In the genomic region with DNA sequence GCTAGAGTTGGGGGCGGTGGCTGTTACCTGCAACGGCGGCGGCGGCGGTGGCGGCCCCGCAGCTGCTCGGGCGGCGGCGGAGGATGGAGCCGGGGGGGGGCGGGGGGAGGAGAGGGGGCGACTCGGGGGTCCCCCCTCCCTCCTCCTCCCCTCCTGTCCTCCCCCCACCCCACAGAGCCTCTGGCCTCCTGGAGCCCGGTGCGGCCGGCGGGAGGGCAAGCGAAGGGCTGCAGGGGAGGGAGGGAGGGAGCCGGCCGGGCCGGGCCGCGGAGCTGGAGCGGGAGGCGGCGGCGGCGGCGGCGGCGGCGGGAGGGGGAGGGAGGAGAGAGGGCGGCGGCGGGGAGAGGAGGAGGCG, we compare ENCODE assay signal across 8 cellular contexts. TPM values are rescaled to one million over a fixed set of nuclear protein-coding genes. Genes with fewer than 3 reads are reported as not detected.
DNase-seq lines count a peak whose midpoint lies in the region; ATAC-seq and TF ChIP-seq lines count a peak whose summit lies in the region.

A gene (minus strand): TSS at position 231 of the 355 bp plus-strand sequence. CDS start 7,073 bp downstream, outside the sequence.

- peak within 1 kb of the TSS; percentile 60 for H3K4me3 ChIP-seq in MG63
- H3K4me3 ChIP-seq in tibial nerve, result peak within 1 kb of the TSS; percentile 87 to 97 (median 94)

- peak within 1 kb of the TSS; percentile 79 for H3K4me3 Mint-ChIP-seq in dendritic cell treated with granulocyte-macrophage colony-stimulating factor and Interleukin-4, amounts not matched to agents 40 ng/mL and 50 ng/mL, for 4 days

- peak within 1 kb of the TSS; percentile 98 to 100 (median 99) for H3K27ac ChIP-seq in tibial nerve

- TF ChIP-seq POLR2A in tibial nerve (IDR thresholded peaks at IDR 0.05), result no peak

- in situ Hi-C loops in Caki2 (cut with HindIII; ENCODE audit: low pct_unique_long_range_greater_than_20kb, low sequenced_read_pairs), result no loop called here

- no peaks in the 10 kb centered on the region for H3K9me3 Mint-ChIP-seq in dendritic cell treated with granulocyte-macrophage colony-stimulating factor and Interleukin-4, amounts not matched to agents 40 ng/mL and 50 ng/mL, for 4 days

- H3K27me3 ChIP-seq in MG63 (peaks cover 29% of the 10 kb centered on the region), tibial nerve (no peaks in the 10 kb centered on the region)

- H3K27me3 Mint-ChIP-seq in dendritic cell treated with granulocyte-macrophage colony-stimulating factor and Interleukin-4, amounts not matched to agents 40 ng/mL and 50 ng/mL, for 4 days, result peaks cover 26% of the 10 kb centered on the region

- H3K27ac Mint-ChIP-seq in dendritic cell treated with granulocyte-macrophage colony-stimulating factor and Interleukin-4, amounts not matched to agents 40 ng/mL and 50 ng/mL, for 4 days, result peak within 1 kb of the TSS; percentile 76

- H3K4me1 ChIP-seq in tibial nerve, result peaks cover 0 to 37% (median 2%) of the 10 kb centered on the region in 4 donors

- no peaks in the 10 kb centered on the region for H3K9me3 ChIP-seq in MG63
- no peaks in the 10 kb centered on the region for H3K9me3 ChIP-seq in tibial nerve

- TF ChIP-seq CTCF in tibial nerve (IDR thresholded peaks at IDR 0.05), result no peak

- no peaks in the 10 kb centered on the region for H3K36me3 Mint-ChIP-seq in dendritic cell treated with granulocyte-macrophage colony-stimulating factor and Interleukin-4, amounts not matched to agents 40 ng/mL and 50 ng/mL, for 4 days (ENCODE audit: low read depth)

- H3K4me1 Mint-ChIP-seq in dendritic cell treated with granulocyte-macrophage colony-stimulating factor and Interleukin-4, amounts not matched to agents 40 ng/mL and 50 ng/mL, for 4 days (ENCODE audit: low read depth), result peaks cover 15% of the 10 kb centered on the region

- no peak for TF ChIP-seq EP300 in tibial nerve (IDR thresholded peaks at IDR 0.05)

- H3K36me3 ChIP-seq in MG63 (no peaks in the 10 kb centered on the region), tibial nerve (no peaks in the 10 kb centered on the region)

- no peak for ATAC-seq in HG02885 (IDR thresholded peaks at IDR 0.05; ENCODE audit: poor library complexity, unreplicated experiment)
- ATAC-seq in GM18502 (IDR thresholded peaks at IDR 0.05; ENCODE audit: poor library complexity, unreplicated experiment), result no peak

- 0% methylated on average over 14 of the region's 39 CpGs; no CpG with 5 or more reads in 1 of the 2 donors for WGBS in tibial nerve, 2 donors

- intact Hi-C loops in dendritic cell treated with granulocyte-macrophage colony-stimulating factor and Interleukin-4, amounts not matched to agents 40 ng/mL and 50 ng/mL, for 4 days (cut with micrococcal nuclease), result loop anchor here (5.0 kb wide), 2 partner anchors 128 to 197 kb away; no protein-coding TSS in a partner anchor

- DNase-seq in Caki2 (ENCODE audit: low read depth) (no peak), MG63 (no peak), lung microvascular endothelial cell (ENCODE audit: low read depth in 2 of 2) (peak in 1 of 2 donors; percentile 86), tibial nerve (ENCODE audit: low spot score in 2 of 2) (no peak)
- no peak for DNase-seq in stimulated activated CD4-positive, alpha-beta T cell treated with anti-CD3 and anti-CD28 coated beads, Interleukin-1b, Interleukin-23, amount 100 ng/mL, for 48 hours

RNA-seq across cellular contexts. Expression of the gene that starts here (rescaled TPM):
- 22.9 and 31.3 TPM in 2 replicates for total RNA-seq in Caki2 (2014; rRNA removed; shearing (Covaris generic); ENCODE audit: low replicate concordance)
- total RNA-seq in MG63 (2014; rRNA removed; shearing (Covaris generic); ENCODE audit: low replicate concordance), result 4.4 and 8.0 TPM in 2 replicates
- total RNA-seq in lung microvascular endothelial cell (32.0 and 44.2 TPM in 2 replicates), tibial nerve (10 to 100 TPM; 58.8 to 76.0 (median 69.2) TPM)
